Comparison of ENCODE assay signal across 8 cellular contexts in the genomic region with DNA sequence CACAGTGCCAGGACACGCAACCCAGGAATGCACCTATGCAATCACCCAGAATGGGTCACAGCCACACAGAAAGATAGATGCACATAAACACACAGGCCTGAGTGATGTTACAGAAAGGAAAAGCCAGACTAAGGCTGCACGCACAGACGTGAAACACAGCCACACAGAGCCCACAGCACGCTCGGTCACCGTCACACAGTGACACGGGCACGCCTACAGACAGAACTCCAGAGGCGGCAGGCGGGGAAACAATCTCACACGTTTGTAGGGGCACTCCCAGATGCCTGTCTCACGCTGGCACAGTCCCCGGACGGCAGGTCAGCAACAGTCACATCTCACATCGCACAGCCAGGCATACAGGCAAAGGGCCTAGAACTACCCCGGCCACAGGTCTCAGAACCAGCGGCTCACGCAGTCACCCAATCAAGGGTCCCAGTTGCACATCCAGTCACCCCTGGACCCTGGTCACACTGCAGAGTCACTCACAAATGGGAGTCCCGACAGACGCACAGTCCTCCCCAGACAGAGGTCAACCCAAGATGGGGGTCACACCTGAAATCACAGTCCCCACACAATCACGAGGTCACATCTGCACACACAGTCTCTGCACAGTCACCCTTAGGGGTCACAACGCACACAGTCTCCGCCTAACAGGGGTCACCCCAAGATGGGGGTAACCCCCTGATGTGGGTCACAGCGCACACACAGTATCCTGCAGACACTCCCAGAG. TPM values are rescaled to one million over a fixed set of nuclear protein-coding genes. Genes with fewer than 3 reads are reported as not detected.
A peak's percentile ranks its signal among the peaks of the same experiment; 100 is the strongest.
DNase-seq lines count a peak whose midpoint lies in the region; ATAC-seq and TF ChIP-seq lines count a peak whose summit lies in the region.

No MANE protein-coding gene starts in this region.

- DNase-seq in NCI-H748 (lab: John Stamatoyannopoulos, UW; ENCODE audit: unreplicated experiment) (peak; percentile 28), NCI-H748 treated with DMSO at 0.1 percent for 48 hours (lab: John Stamatoyannopoulos, UW) (no peak), SW480 (ENCODE audit: low spot score) (peak; percentile 73), adipocyte (ENCODE audit: low read depth) (peak; percentile 82), hepatocyte (ENCODE audit: low spot score) (peak; percentile 76), skeletal muscle cell (ENCODE audit: low read depth) (peak; percentile 47), NCI-H510A (lab: John Stamatoyannopoulos, UW) (no peak)

- peak overlapping the region; percentile 99 for H3K9ac ChIP-seq in adipocyte (ENCODE audit: low read length)

- WGBS in hepatocyte (ENCODE audit: low lambda C conversion rate, missing lambda C conversion rate) = 9% methylated on average over 23 of the region's 24 CpGs

- H3K4me1 ChIP-seq in adipocyte (ENCODE audit: control insufficient read depth, insufficient read depth, low read length) (peaks cover 56% of the 10 kb centered on the region), hepatocyte (ENCODE audit: insufficient read depth) (peaks cover 22% of the 10 kb centered on the region)

- peaks cover 55% of the 10 kb centered on the region for H3K79me2 ChIP-seq in hepatocyte

- peak overlapping the region; percentile 91 for H3K27ac ChIP-seq in hepatocyte

- peaks cover 10% of the 10 kb centered on the region for H4K20me1 ChIP-seq in hepatocyte (ENCODE audit: insufficient read depth, poor library complexity, severe bottlenecking)

- no peaks in the 10 kb centered on the region for H3K9me2 ChIP-seq in hepatocyte (replicated peaks; ENCODE audit: insufficient read depth)

- peak overlapping the region; percentile 99 for H3K4me2 ChIP-seq in hepatocyte

- peak overlapping the region; percentile 65 for H2AFZ ChIP-seq in hepatocyte

- peak overlapping the region; percentile 97 for H3K4me3 ChIP-seq in adipocyte (ENCODE audit: low read length)
- peak overlapping the region; percentile 97 for H3K4me3 ChIP-seq in hepatocyte
- H3K4me3 ChIP-seq in skeletal muscle cell (ENCODE audit: low read depth, low read length) = peak overlapping the region; percentile 81

- no peak for TF ChIP-seq CTCF in hepatocyte (IDR thresholded peaks at IDR 0.05; ENCODE audit: poor library complexity)

- H3K9me3 ChIP-seq in adipocyte (ENCODE audit: control insufficient read depth, low read length) (no peaks in the 10 kb centered on the region), hepatocyte (ENCODE audit: low read depth) (no peaks in the 10 kb centered on the region)

- H3K36me3 ChIP-seq in adipocyte (ENCODE audit: control insufficient read depth, insufficient read depth, low read length, severe bottlenecking) = peaks cover 17% of the 10 kb centered on the region
- no peaks in the 10 kb centered on the region for H3K36me3 ChIP-seq in hepatocyte (replicated peaks; ENCODE audit: insufficient read depth, low read depth)

- ATAC-seq in HG03095 (IDR thresholded peaks at IDR 0.05; ENCODE audit: unreplicated experiment) = peak; percentile 17

- no peaks in the 10 kb centered on the region for H3K27me3 ChIP-seq in adipocyte (replicated peaks; ENCODE audit: control insufficient read depth, insufficient read depth, low read length)
- no peaks in the 10 kb centered on the region for H3K27me3 ChIP-seq in hepatocyte

RNA-seq across cellular contexts. Expression of gene SSH1, which starts 0.8 kb away (rescaled TPM):
- total RNA-seq in hepatocyte = 8.2 and 8.9 TPM in 2 replicates
- 7.4 and 12.2 TPM in 2 replicates for polyA plus RNA-seq in hepatocyte

RNA-seq across cellular contexts. Expression of gene DAO, which starts 23.3 kb away (rescaled TPM):
- 0.90 and 2.2 TPM in 2 replicates for total RNA-seq in hepatocyte
- polyA plus RNA-seq in hepatocyte = 0.41 and 0.88 TPM in 2 replicates

Comparison
In these comparisons a context has a peak if more than half of its experiments do, and no peak if none do; other contexts are left out.
1. DNase-seq: peak in NCI-H748 (single experiment), SW480 (single experiment), adipocyte (single experiment), hepatocyte (single experiment) and skeletal muscle cell (single experiment); none in NCI-H748 treated with DMSO at 0.1 percent for 48 hours (single experiment) and NCI-H510A (single experiment).
2. Peak in every context shown above with its lines, with median percentiles within 50 percentile points of each other: H3K4me3 ChIP-seq.